In genomic region chr14:92004062-92004461, GRCh38 we compare ENCODE assay signal across 16 cellular contexts.
"Had no signal": no experiment of that assay in that cellular context is flagged by ENCODE, and none has a peak within 500 bp of the region (broad histone marks: within the 10 kb centered on the region; RNA-seq: fewer than 3 reads in every experiment).

No MANE protein-coding gene starts in this region.

- H3K4me3 Mint-ChIP-seq: naive B cell, WTC11 had no signal

- ATAC-seq: left cardiac atrium, lower lobe of right lung, WTC11 had no signal

- H3K27me3 Mint-ChIP-seq: activated CD4-positive, alpha-beta T cell treated with anti-CD3 and anti-CD28 coated beads, Interleukin-2, amount 10 ng/mL, durations not matched to agents 24 days and 14 days; naive B cell had no signal

- H3K9me3 ChIP-seq: colonic mucosa, lower lobe of right lung, neutrophil, thyroid gland, uterus had no signal

- H3K36me3 ChIP-seq: colonic mucosa, uterus had no signal

- H3K27ac ChIP-seq: colonic mucosa, lower lobe of right lung, neutrophil, skin epidermis, thyroid gland, uterus had no signal

- H3K4me3 ChIP-seq: colonic mucosa, lower lobe of right lung, skin epidermis, thyroid gland, uterus had no signal

- H3K4me1 Mint-ChIP-seq: WTC11 had no signal

- DNase-seq: activated CD4-positive, alpha-beta T cell treated with anti-CD3 and anti-CD28 coated beads, Interleukin-2, amount 10 ng/mL, durations not matched to agents 24 days and 14 days; activated effector memory CD4-positive, alpha-beta T cell treated with anti-CD3 and anti-CD28 coated beads, Interleukin-2, amount 50 U/mL, for 16 hours; activated T-cell treated with anti-CD3 and anti-CD28 coated beads, Interleukin-2, amount 50 U/mL, for 1 hour; colonic mucosa; effector CD4-positive, alpha-beta T cell; hippocampal formation; left cardiac atrium; lower lobe of right lung; naive B cell; retina; thyroid gland; uterus had no signal

- H3K27me3 ChIP-seq: colonic mucosa, neutrophil, thyroid gland, uterus had no signal

- FAIRE-seq: endothelial cell of umbilical vein had no signal

- H3K4me1 ChIP-seq: colonic mucosa, thyroid gland, uterus had no signal

- H3K9me3 Mint-ChIP-seq: naive B cell, WTC11 had no signal

- H3K27ac Mint-ChIP-seq: activated CD4-positive, alpha-beta T cell treated with anti-CD3 and anti-CD28 coated beads, Interleukin-2, amount 10 ng/mL, durations not matched to agents 24 days and 14 days; WTC11 had no signal
